ENCODE assay signal across 1 cellular context in the genomic region with DNA sequence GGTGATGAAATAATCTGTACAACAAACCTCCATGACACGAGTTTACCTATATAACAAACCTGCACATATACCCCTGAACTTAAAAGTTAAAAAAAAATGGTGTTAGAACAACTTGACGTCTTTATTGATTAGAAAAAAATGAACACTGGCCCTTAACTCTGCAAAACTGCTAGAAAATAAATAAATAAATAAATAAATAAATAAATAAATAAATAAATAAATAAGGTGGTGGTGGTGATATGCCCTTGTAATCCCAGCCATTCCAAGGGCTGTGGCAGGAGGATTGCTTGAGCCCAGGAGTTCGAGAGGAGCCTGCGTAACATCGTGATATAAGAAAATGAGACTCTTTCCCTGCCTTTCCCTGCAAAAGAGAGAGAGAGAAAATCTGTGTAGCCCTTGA.
A peak's percentile ranks its signal among the peaks of the same experiment; 100 is the strongest.
TF ChIP-seq lines count a peak whose summit lies in the region.

No MANE protein-coding gene starts in this region.

TF ChIP-seq in HEK293, 187 proteins besides CTCF, POLR2A, EP300 and RAD21 (continued from another document and continues in another):
- TF ChIP-seq ZNF404 (tag by site-specific recombination; IDR thresholded peaks at IDR 0.05), result peak; percentile 98
- no peak for TF ChIP-seq YY2 (tag by site-specific recombination; IDR thresholded peaks at IDR 0.05)
- TF ChIP-seq, protein P1, sequence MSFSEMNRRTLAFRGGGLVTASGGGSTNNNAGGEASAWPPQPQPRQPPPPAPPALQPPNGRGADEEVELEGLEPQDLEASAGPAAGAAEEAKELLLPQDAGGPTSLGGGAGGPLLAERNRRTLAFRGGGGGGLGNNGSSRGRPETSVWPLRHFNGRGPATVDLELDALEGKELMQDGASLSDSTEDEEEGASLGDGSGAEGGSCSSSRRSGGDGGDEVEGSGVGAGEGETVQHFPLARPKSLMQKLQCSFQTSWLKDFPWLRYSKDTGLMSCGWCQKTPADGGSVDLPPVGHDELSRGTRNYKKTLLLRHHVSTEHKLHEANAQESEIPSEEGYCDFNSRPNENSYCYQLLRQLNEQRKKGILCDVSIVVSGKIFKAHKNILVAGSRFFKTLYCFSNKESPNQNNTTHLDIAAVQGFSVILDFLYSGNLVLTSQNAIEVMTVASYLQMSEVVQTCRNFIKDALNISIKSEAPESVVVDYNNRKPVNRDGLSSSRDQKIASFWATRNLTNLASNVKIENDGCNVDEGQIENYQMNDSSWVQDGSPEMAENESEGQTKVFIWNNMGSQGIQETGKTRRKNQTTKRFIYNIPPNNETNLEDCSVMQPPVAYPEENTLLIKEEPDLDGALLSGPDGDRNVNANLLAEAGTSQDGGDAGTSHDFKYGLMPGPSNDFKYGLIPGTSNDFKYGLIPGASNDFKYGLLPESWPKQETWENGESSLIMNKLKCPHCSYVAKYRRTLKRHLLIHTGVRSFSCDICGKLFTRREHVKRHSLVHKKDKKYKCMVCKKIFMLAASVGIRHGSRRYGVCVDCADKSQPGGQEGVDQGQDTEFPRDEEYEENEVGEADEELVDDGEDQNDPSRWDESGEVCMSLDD (tag by site-specific recombination; IDR thresholded peaks at IDR 0.05), result no peak
- TF ChIP-seq REST (tag by site-specific recombination; IDR thresholded peaks at IDR 0.05), result peak; percentile 87
- TF ChIP-seq GLI2 (tag by site-specific recombination; IDR thresholded peaks at IDR 0.05; ENCODE audit: borderline replicate concordance, low read depth), result peak; percentile 90; the same call in 1 of the 2 replicates
- TF ChIP-seq ZNF184 (tag by site-specific recombination; IDR thresholded peaks at IDR 0.05), result no peak
- TF ChIP-seq ZNF791 (tag by site-specific recombination; IDR thresholded peaks at IDR 0.05), result peak; percentile 87
- TF ChIP-seq ZNF132 (tag by site-specific recombination; IDR thresholded peaks at IDR 0.05; ENCODE audit: borderline replicate concordance), result no peak
- TF ChIP-seq ZNF514 (tag by site-specific recombination; IDR thresholded peaks at IDR 0.05), result peak; percentile 95
- peak; percentile 69; the same call in 1 of the 2 replicates for TF ChIP-seq MZF1 (tag by site-specific recombination; IDR thresholded peaks at IDR 0.05; ENCODE audit: borderline replicate concordance)
- no peak for TF ChIP-seq ZNF211 (tag by site-specific recombination; IDR thresholded peaks at IDR 0.05; ENCODE audit: low read depth)
- 0 out of 2 replicates have a peak, but pooled peaks have one; percentile 56 for TF ChIP-seq RBAK (tag by site-specific recombination; IDR thresholded peaks at IDR 0.05)
- TF ChIP-seq ZNF518A (tag by site-specific recombination; conservative IDR thresholded peaks at IDR 0.05; ENCODE audit: low read depth), result peak; percentile 99
- peak; percentile 97 for TF ChIP-seq ZNF354C (tag by site-specific recombination; IDR thresholded peaks at IDR 0.05; ENCODE audit: borderline replicate concordance, low read depth)
- TF ChIP-seq ZNF610 (tag by site-specific recombination; IDR thresholded peaks at IDR 0.05; ENCODE audit: borderline replicate concordance), result 0 out of 2 replicates have a peak, but pooled peaks have one; percentile 43
- TF ChIP-seq ZNF777 (tag by site-specific recombination; IDR thresholded peaks at IDR 0.05; ENCODE audit: borderline replicate concordance), result no peak
- TF ChIP-seq ZNF175 (tag by site-specific recombination; IDR thresholded peaks at IDR 0.05), result no peak
- no peak for TF ChIP-seq ZNF561 (tag by site-specific recombination; IDR thresholded peaks at IDR 0.05; ENCODE audit: borderline replicate concordance)
- 0 out of 2 replicates have a peak, but pooled peaks have one; percentile 48 for TF ChIP-seq ZNF302 (tag by site-specific recombination; IDR thresholded peaks at IDR 0.05; ENCODE audit: low read depth)
- 0 out of 2 replicates have a peak, but pooled peaks have one; percentile 31 for TF ChIP-seq ZEB2 (tag by site-specific recombination; IDR thresholded peaks at IDR 0.05)
- no peak for TF ChIP-seq ZFP41 (tag by site-specific recombination; IDR thresholded peaks at IDR 0.05; ENCODE audit: borderline replicate concordance)
- TF ChIP-seq ZNF292 (tag by site-specific recombination; IDR thresholded peaks at IDR 0.05; ENCODE audit: borderline replicate concordance, low read depth), result peak; percentile 97
- 0 out of 2 replicates have a peak, but pooled peaks have one; percentile 70 for TF ChIP-seq ZNF530 (tag by site-specific recombination; IDR thresholded peaks at IDR 0.05; ENCODE audit: low read depth)
- TF ChIP-seq, protein P2, sequence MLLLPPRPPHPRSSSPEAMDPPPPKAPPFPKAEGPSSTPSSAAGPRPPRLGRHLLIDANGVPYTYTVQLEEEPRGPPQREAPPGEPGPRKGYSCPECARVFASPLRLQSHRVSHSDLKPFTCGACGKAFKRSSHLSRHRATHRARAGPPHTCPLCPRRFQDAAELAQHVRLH (tag by site-specific recombination; IDR thresholded peaks at IDR 0.05), result peak; percentile 70; the same call in 1 of the 2 replicates
- no peak for TF ChIP-seq SP7 (tag by site-specific recombination; IDR thresholded peaks at IDR 0.05)
- peak; percentile 81; the same call in 1 of the 2 replicates for TF ChIP-seq ZBTB1 (tag by site-specific recombination; IDR thresholded peaks at IDR 0.05)
- TF ChIP-seq ZNF664 (tag by site-specific recombination; IDR thresholded peaks at IDR 0.05), result peak; percentile 93
- TF ChIP-seq HIC1 (tag by site-specific recombination; IDR thresholded peaks at IDR 0.05), result peak; percentile 19; the same call in 1 of the 2 replicates
- no peak for TF ChIP-seq PRDM2 (tag by site-specific recombination; IDR thresholded peaks at IDR 0.05; ENCODE audit: borderline replicate concordance)
- TF ChIP-seq OSR2 (tag by site-specific recombination; IDR thresholded peaks at IDR 0.05), result no peak
- TF ChIP-seq ZNF155 (tag by site-specific recombination; IDR thresholded peaks at IDR 0.05), result 0 out of 2 replicates have a peak, but pooled peaks have one; percentile 33
- TF ChIP-seq ZBTB48 (tag by site-specific recombination; IDR thresholded peaks at IDR 0.05), result no peak
- TF ChIP-seq ZNF623 (tag by site-specific recombination; IDR thresholded peaks at IDR 0.05), result peak; percentile 86
- TF ChIP-seq ZNF121 (tag by site-specific recombination; IDR thresholded peaks at IDR 0.05), result no peak
- no peak for TF ChIP-seq HOXC10 (CRISPR knock-in tag; IDR thresholded peaks at IDR 0.05)
- TF ChIP-seq ZNF248 (tag by site-specific recombination; IDR thresholded peaks at IDR 0.05), result no peak
